Comparison of ENCODE assay signal across 12 cellular contexts in the genomic region with DNA sequence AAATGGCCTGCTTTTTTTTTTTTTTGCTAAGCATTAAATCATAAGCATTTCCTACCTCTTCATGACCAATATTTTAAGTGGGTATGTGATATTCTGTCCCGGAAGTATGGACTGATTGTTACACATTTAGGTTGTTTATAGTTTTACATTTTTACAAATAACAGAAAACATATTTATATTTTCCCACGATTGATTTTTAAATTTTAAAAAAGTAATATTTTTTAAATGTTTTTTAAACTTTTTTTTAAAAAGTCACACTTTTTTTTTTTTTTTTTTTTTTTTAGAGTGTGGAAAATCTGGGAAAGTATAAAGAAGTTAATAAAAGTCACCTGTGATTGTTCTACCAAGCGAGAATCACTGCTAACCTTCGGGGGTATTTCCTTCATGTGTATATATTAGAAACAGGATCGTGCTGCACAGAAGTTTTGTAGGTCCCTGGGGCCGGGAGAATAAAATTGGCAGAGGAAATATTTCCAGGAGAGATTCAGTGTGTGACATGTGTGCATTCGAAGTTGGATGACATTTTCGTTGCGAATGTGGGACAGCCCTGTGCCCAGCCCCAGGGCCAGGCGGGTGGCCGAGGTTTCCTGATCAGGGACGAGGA.
"Had no signal": no experiment of that assay in that cellular context is flagged by ENCODE, and none has a peak within 500 bp of the region (broad histone marks: within the 10 kb centered on the region; RNA-seq: fewer than 3 reads in every experiment).

No MANE protein-coding gene starts in this region.

- ATAC-seq: left lung had no signal

- H3K36me3 Mint-ChIP-seq: activated naive CD4-positive, alpha-beta T cell treated with anti-CD3 and anti-CD28 coated beads, Interleukin-2, amount 10 ng/mL, durations not matched to agents 7 days and 5 days; naive B cell had no signal

- H3K36me3 ChIP-seq: ascending aorta, left lung had no signal

- H3K9me3 ChIP-seq: ascending aorta, left lung had no signal

- H3K27ac Mint-ChIP-seq: activated naive CD4-positive, alpha-beta T cell treated with anti-CD3 and anti-CD28 coated beads, Interleukin-2, amount 10 ng/mL, durations not matched to agents 7 days and 5 days had no signal

- H3K4me3 ChIP-seq: left lung had no signal

- DNase-seq: activated CD4-positive, alpha-beta T cell treated with anti-CD3 and anti-CD28 coated beads, Interleukin-2, amount 50 U/mL, for 4 hours; activated CD4-positive, CD25-positive, alpha-beta regulatory T cell treated with anti-CD3 and anti-CD28 coated beads, Interleukin-2, amount 50 U/mL, for 72 hours; activated naive CD4-positive, alpha-beta T cell treated with anti-CD3 and anti-CD28 coated beads, Interleukin-2, amount 10 ng/mL, durations not matched to agents 7 days and 5 days; erythroblast; islet precursor cell; naive B cell; small intestine; stimulated activated CD4-positive, alpha-beta T cell treated with anti-CD3 and anti-CD28 coated beads, Interleukin-4, amount 100 ng/mL, for 4 hours; T-helper 9 cell had no signal

- H3K4me1 ChIP-seq: ascending aorta had no signal

- H3K9me3 Mint-ChIP-seq: activated naive CD4-positive, alpha-beta T cell treated with anti-CD3 and anti-CD28 coated beads, Interleukin-2, amount 10 ng/mL, durations not matched to agents 7 days and 5 days; endodermal cell; naive B cell had no signal

- H3K27ac ChIP-seq: ascending aorta, left lung had no signal

- H3K4me3 Mint-ChIP-seq: activated naive CD4-positive, alpha-beta T cell treated with anti-CD3 and anti-CD28 coated beads, Interleukin-2, amount 10 ng/mL, durations not matched to agents 7 days and 5 days; endodermal cell had no signal

- H3K27me3 ChIP-seq: ascending aorta had no signal
